ENCODE assay signal across 25 cellular contexts in genomic region chr1:115624859-115625258, GRCh38. TPM values are rescaled to one million over a fixed set of nuclear protein-coding genes. Genes with fewer than 3 reads are reported as not detected.
DNase-seq lines count a peak whose midpoint lies in the region; ATAC-seq and TF ChIP-seq lines count a peak whose summit lies in the region.
"Had no signal": no experiment of that assay in that cellular context is flagged by ENCODE, and none has a peak within 500 bp of the region (broad histone marks: within the 10 kb centered on the region; RNA-seq: fewer than 3 reads in every experiment).

No MANE protein-coding gene starts in this region.

- no peaks in the 10 kb centered on the region for H3K79me2 ChIP-seq in GM23338 (replicated peaks; ENCODE audit: insufficient read depth)

- no peaks in the 10 kb centered on the region for H3K36me3 ChIP-seq in GM23338 (ENCODE audit: insufficient read depth)
- H3K36me3 ChIP-seq in Panc1 (ENCODE audit: control insufficient read depth, insufficient read depth, low read length): no peaks in the 10 kb centered on the region
- H3K36me3 ChIP-seq in Peyer's patch: no peaks in the 10 kb centered on the region
- H3K36me3 ChIP-seq: BLaER1 treated with 17β-estradiol and CSF1 and Interleukin-3, amounts not matched to agents 10 nM and 100 nM; colonic mucosa; SJSA1; stomach; upper lobe of right lung had no signal

- no peaks in the 10 kb centered on the region for H3K27me3 ChIP-seq in GM23338 (ENCODE audit: insufficient read depth)
- H3K27me3 ChIP-seq in Panc1 (ENCODE audit: control insufficient read depth, insufficient read depth, low read length): no peaks in the 10 kb centered on the region
- no peaks in the 10 kb centered on the region for H3K27me3 ChIP-seq in Peyer's patch
- H3K27me3 ChIP-seq: BLaER1 treated with 17β-estradiol and CSF1 and Interleukin-3, amounts not matched to agents 10 nM and 100 nM; colonic mucosa; SJSA1; stomach; upper lobe of right lung had no signal

- no peaks in the 10 kb centered on the region for H4K20me1 ChIP-seq in GM23338 (replicated peaks; ENCODE audit: insufficient read depth)
- H4K20me1 ChIP-seq: BLaER1 treated with 17β-estradiol and CSF1 and Interleukin-3, amounts not matched to agents 10 nM and 100 nM had no signal

- H3K27ac Mint-ChIP-seq in GM23338: no peak overlapping the region
- H3K27ac Mint-ChIP-seq: activated B cell treated with CpG ODN at 0.5 μM for 24 hours; activated CD8-positive, alpha-beta T cell treated with anti-CD3 and anti-CD28 coated beads for 36 hours; activated naive CD4-positive, alpha-beta T cell treated with anti-CD3 and anti-CD28 coated beads, Interleukin-2, amount 50 U/mL, for 24 hours; naive thymus-derived CD8-positive, alpha-beta T cell; T-helper 1 cell treated with Interleukin-12 subunit alpha and Interleukin-12 subunit beta and Interleukin-4 antibody, amounts not matched to agents 30 μg/mL and 1 μg/mL, for 36 hours had no signal

- peak overlapping the region; percentile 56; the same call in 1 of the 2 replicates for H2AFZ ChIP-seq in GM23338

- TF ChIP-seq CTCF in GM23338 (conservative IDR thresholded peaks at IDR 0.05; ENCODE audit: low read depth in 2 of 2) (peak in 1 of 2 experiments; percentile 47; a peak in 2 of 4 replicates), Panc1 (IDR thresholded peaks at IDR 0.05) (0 out of 2 replicates have a peak, but pooled peaks have one; percentile 16), fibroblast of villous mesenchyme (IDR thresholded peaks at IDR 0.05; ENCODE audit: insufficient read depth, low read depth, low read length) (peak; percentile 12), Peyer's patch (IDR thresholded peaks at IDR 0.05) (no peak)

- H3K4me3 ChIP-seq in GM23338 (no peak overlapping the region), Panc1 (ENCODE audit: low read depth in 2 of 2, low read length in 2 of 2) (no peak overlapping the region), fibroblast of villous mesenchyme (ENCODE audit: low read depth, low read length) (no peak overlapping the region), Peyer's patch (no peak overlapping the region)
- H3K4me3 ChIP-seq: BLaER1 treated with 17β-estradiol and CSF1 and Interleukin-3, amounts not matched to agents 10 nM and 100 nM; colonic mucosa; SJSA1; skin epidermis; stomach; upper lobe of right lung had no signal

- H3K4me1 Mint-ChIP-seq in GM23338: peaks cover 5% of the 10 kb centered on the region
- H3K4me1 Mint-ChIP-seq: activated B cell treated with CpG ODN at 0.5 μM for 24 hours; activated naive CD4-positive, alpha-beta T cell treated with anti-CD3 and anti-CD28 coated beads, Interleukin-2, amount 50 U/mL, for 24 hours; naive thymus-derived CD8-positive, alpha-beta T cell had no signal

- H3K9me3 ChIP-seq in Panc1 (ENCODE audit: control insufficient read depth, insufficient read depth, low read depth, low read length) (no peaks in the 10 kb centered on the region), Peyer's patch (no peaks in the 10 kb centered on the region)
- H3K9me3 ChIP-seq: colonic mucosa, SJSA1 had no signal

- H3K4me3 Mint-ChIP-seq in GM23338: no peak overlapping the region
- H3K4me3 Mint-ChIP-seq: activated B cell treated with CpG ODN at 0.5 μM for 24 hours; activated CD8-positive, alpha-beta T cell treated with anti-CD3 and anti-CD28 coated beads for 36 hours; activated naive CD4-positive, alpha-beta T cell treated with anti-CD3 and anti-CD28 coated beads, Interleukin-2, amount 50 U/mL, for 24 hours; activated T-cell treated with anti-CD3 and anti-CD28 coated beads, Interleukin-2, amount 50 U/mL, for 4 hours; naive thymus-derived CD8-positive, alpha-beta T cell; T-helper 1 cell treated with Interleukin-12 subunit alpha and Interleukin-12 subunit beta and Interleukin-4 antibody, amounts not matched to agents 30 μg/mL and 1 μg/mL, for 36 hours had no signal

- peaks cover 21% of the 10 kb centered on the region; the same call in 2 of the 3 replicates for H3K36me3 Mint-ChIP-seq in GM23338 (ENCODE audit: low read depth)
- H3K36me3 Mint-ChIP-seq: activated naive CD4-positive, alpha-beta T cell treated with anti-CD3 and anti-CD28 coated beads, Interleukin-2, amount 50 U/mL, for 24 hours had no signal

- no TSS peak for BruUV-seq in Panc1 (replicated peaks; lab: Mats Ljungman, UMichigan)

- POLR2A ChIA-PET in Panc1 (lab: Charles Lee): no interaction called here

- intact Hi-C loops in Panc1 (cut with micrococcal nuclease; ENCODE audit: unreplicated experiment): no loop called here

- no peak for TF ChIP-seq POLR2A in Peyer's patch (IDR thresholded peaks at IDR 0.05)

- H3K4me2 ChIP-seq in GM23338: no peak overlapping the region
- H3K4me2 ChIP-seq: BLaER1 treated with 17β-estradiol and CSF1 and Interleukin-3, amounts not matched to agents 10 nM and 100 nM had no signal

- H3K9me2 ChIP-seq in GM23338 (ENCODE audit: insufficient read depth): peaks cover 4% of the 10 kb centered on the region; the same call in 1 of the 2 replicates

- H3K9me3 Mint-ChIP-seq in GM23338: peaks cover 28% of the 10 kb centered on the region

- in situ Hi-C loops in Panc1 (cut with HindIII; ENCODE audit: low pct_unique_long_range_greater_than_20kb, low sequenced_read_pairs): no loop called here

- DNase-seq in DMS53 (lab: John Stamatoyannopoulos, UW) (peak; percentile 0), DMS53 treated with DMSO at 0.1 percent for 48 hours (lab: John Stamatoyannopoulos, UW; ENCODE audit: unreplicated experiment) (no peak), GM23338 (ENCODE audit: low spot score) (no peak), Panc1 (ENCODE audit: low read depth, low spot score) (no peak), fibroblast of villous mesenchyme (ENCODE audit: low read depth) (no peak), cerebellar cortex (ENCODE audit: low spot score) (no peak), Peyer's patch (no peak), NCI-H2107 treated with DMSO at 0.1 percent for 48 hours (lab: John Stamatoyannopoulos, UW; ENCODE audit: unreplicated experiment) (no peak)
- DNase-seq: 8988T; activated B cell treated with CpG ODN at 0.5 μM for 24 hours; activated CD8-positive, alpha-beta T cell treated with anti-CD3 and anti-CD28 coated beads for 36 hours; activated T-cell treated with anti-CD3 and anti-CD28 coated beads, Interleukin-2, amount 50 U/mL, for 4 hours; colonic mucosa; HCEC 1CT; kidney glomerular epithelial cell; mesenchymal stem cell; naive thymus-derived CD8-positive, alpha-beta T cell; NCI-H2029 treated with DMSO at 0.1 percent for 48 hours; stomach; upper lobe of right lung had no signal

- ATAC-seq in GM23338 (peak; percentile 44; the same call in 2 of the 3 replicates), Panc1 (no peak)
- ATAC-seq: activated CD8-positive, alpha-beta T cell treated with anti-CD3 and anti-CD28 coated beads for 36 hours; activated T-cell treated with anti-CD3 and anti-CD28 coated beads, Interleukin-2, amount 50 U/mL, for 4 hours; naive thymus-derived CD8-positive, alpha-beta T cell; upper lobe of right lung had no signal

- H3K4me1 ChIP-seq in GM23338 (ENCODE audit: insufficient read depth) (0 out of 2 replicates have a peak, but pooled peaks cover 4% of the 10 kb centered on the region), Panc1 (ENCODE audit: control insufficient read depth, insufficient read depth, low read length) (no peaks in the 10 kb centered on the region), Peyer's patch (no peaks in the 10 kb centered on the region)
- H3K4me1 ChIP-seq: BLaER1 treated with 17β-estradiol and CSF1 and Interleukin-3, amounts not matched to agents 10 nM and 100 nM; colonic mucosa; SJSA1; stomach; upper lobe of right lung had no signal

- H3K27ac ChIP-seq in GM23338 (ENCODE audit: low read depth): no peak overlapping the region
- H3K27ac ChIP-seq in Panc1 (ENCODE audit: low read length): no peak overlapping the region
- no peak overlapping the region for H3K27ac ChIP-seq in Peyer's patch
- H3K27ac ChIP-seq: BLaER1 treated with 17β-estradiol and CSF1 and Interleukin-3, amounts not matched to agents 10 nM and 100 nM; colonic mucosa; SJSA1; skin epidermis; stomach; upper lobe of right lung had no signal

- no peaks in the 10 kb centered on the region for H3F3A ChIP-seq in GM23338 (replicated peaks; ENCODE audit: low read depth)

- H3K27me3 Mint-ChIP-seq in GM23338 (ENCODE audit: insufficient read depth, low read depth, poor library complexity): peaks cover 10% of the 10 kb centered on the region
- H3K27me3 Mint-ChIP-seq: activated B cell treated with CpG ODN at 0.5 μM for 24 hours had no signal

- CTCF ChIA-PET in Panc1 (lab: Charles Lee): no interaction called here

TF ChIP-seq in GM23338, 12 proteins besides CTCF, POLR2A, EP300 and RAD21 (continues in another document):
- no peak for TF ChIP-seq REST (IDR thresholded peaks at IDR 0.05; ENCODE audit: unreplicated experiment)
- TF ChIP-seq EZH2phosphoT487 (IDR thresholded peaks at IDR 0.05; ENCODE audit: unreplicated experiment): no peak
- TF ChIP-seq NANOG (IDR thresholded peaks at IDR 0.05; ENCODE audit: borderline replicate concordance): no peak
- no peak for TF ChIP-seq POLR2AphosphoS5 (IDR thresholded peaks at IDR 0.05; ENCODE audit: low read depth)

RNA-seq across cellular contexts. Expression of gene VANGL1, which starts 16.9 kb away (rescaled TPM):
- total RNA-seq in GM23338 (2014; rRNA removed; shearing (Covaris generic)): 11.7 and 14.4 TPM in 2 replicates
- 3.3 and 4.4 TPM in 2 replicates for polyA plus RNA-seq in GM23338 (2016; fragmentation: Nextera tagmentation; extraction: Ambion mirVana)
- 22.7 TPM for total RNA-seq in Panc1 (2021; ENCODE audit: unreplicated experiment)
- 18.2 TPM for polyA plus RNA-seq in Panc1 (2012; ENCODE audit: insufficient read length)
- total RNA-seq in fibroblast of villous mesenchyme: 8.7 and 10.8 TPM in 2 replicates
- total RNA-seq in Peyer's patch: 10 to 100 TPM in 1 of 4 donors, 1 to 10 TPM in 3; 6.2 to 10.7 (median 7.3) TPM

Comparison
In these comparisons a context has a peak if more than half of its experiments do, and no peak if none do; other contexts are left out.
1. CTCF ChIP-seq: peak in Panc1 (single experiment) and fibroblast of villous mesenchyme (single experiment); none in Peyer's patch (0 of 6).